Comparison of ENCODE assay signal across 17 cellular contexts in genomic region chr11:128803440-128803839, GRCh38.
DNase-seq lines count a peak whose midpoint lies in the region; ATAC-seq and TF ChIP-seq lines count a peak whose summit lies in the region.
"Had no signal": no experiment of that assay in that cellular context is flagged by ENCODE, and none has a peak within 500 bp of the region (broad histone marks: within the 10 kb centered on the region; RNA-seq: fewer than 3 reads in every experiment).

No MANE protein-coding gene starts in this region.

- no peaks in the 10 kb centered on the region for H3K9me3 Mint-ChIP-seq in activated CD8-positive, alpha-beta T cell treated with anti-CD3 and anti-CD28 coated beads, Interleukin-2, amount 10 ng/mL, durations not matched to agents 7 days and 5 days (ENCODE audit: insufficient read depth)
- H3K9me3 Mint-ChIP-seq in activated CD8-positive, alpha-beta T cell treated with anti-CD3 and anti-CD28 coated beads for 36 hours = no peaks in the 10 kb centered on the region
- H3K9me3 Mint-ChIP-seq in activated CD4-positive, alpha-beta memory T cell treated with anti-CD3 and anti-CD28 coated beads for 36 hours = no peaks in the 10 kb centered on the region
- H3K9me3 Mint-ChIP-seq in stimulated activated memory B cell treated with anti-CD40 and anti-IgM and Interleukin-4, amounts not matched to agents 10 μg/mL and 1 μg/mL and 100 μg/mL, for 72 hours = no peaks in the 10 kb centered on the region

- H3K27me3 ChIP-seq in lower lobe of right lung (ENCODE audit: low read depth) = no peaks in the 10 kb centered on the region
- H3K27me3 ChIP-seq: SJSA1, tibial nerve had no signal

- TF ChIP-seq CTCF in activated CD8-positive, alpha-beta T cell treated with anti-CD3 and anti-CD28 coated beads for 36 hours (IDR thresholded peaks at IDR 0.05) = no peak
- no peak for TF ChIP-seq CTCF in lower lobe of right lung (IDR thresholded peaks at IDR 0.05)

- peaks cover 63% of the 10 kb centered on the region for H3K36me3 ChIP-seq in lower lobe of right lung
- H3K36me3 ChIP-seq: tibial nerve had no signal

- intact Hi-C loops in activated CD8-positive, alpha-beta T cell treated with anti-CD3 and anti-CD28 coated beads for 36 hours (cut with micrococcal nuclease) = no loop called here
- intact Hi-C loops in activated CD4-positive, alpha-beta memory T cell treated with anti-CD3 and anti-CD28 coated beads for 36 hours (cut with micrococcal nuclease) = no loop called here
- intact Hi-C loops in lower lobe of right lung (cut with DNase I) = no loop called here

- DNase-seq in activated CD8-positive, alpha-beta T cell treated with anti-CD3 and anti-CD28 coated beads, Interleukin-2, amount 10 ng/mL, durations not matched to agents 7 days and 5 days = no peak
- DNase-seq in activated CD8-positive, alpha-beta T cell treated with anti-CD3 and anti-CD28 coated beads for 36 hours = no peak
- no peak for DNase-seq in activated CD4-positive, alpha-beta memory T cell treated with anti-CD3 and anti-CD28 coated beads for 36 hours
- DNase-seq in lower lobe of right lung = no peak
- no peak for DNase-seq in NCI-H1694 treated with DMSO at 0.1 percent for 48 hours (lab: John Stamatoyannopoulos, UW)
- no peak for DNase-seq in activated CD4-positive, alpha-beta T cell treated with anti-CD3 and anti-CD28 coated beads, Interleukin-2, amount 50 U/mL, for 48 hours
- no peak for DNase-seq in NOMO-1 treated with DMSO at 0.1 percent for 48 hours (lab: John Stamatoyannopoulos, UW; ENCODE audit: unreplicated experiment)
- DNase-seq: activated CD4-positive, alpha-beta T cell treated with anti-CD3 and anti-CD28 coated beads, Interleukin-2, amount 50 U/mL, for 1 hour; NCI-H2081; NCI-H524 treated with DMSO at 0.1 percent for 48 hours; stimulated activated CD4-positive, alpha-beta T cell treated with anti-CD3 and anti-CD28 coated beads, Interleukin-4, amount 100 ng/mL, for 24 hours; stimulated activated CD8-positive, alpha-beta memory T cell treated with anti-CD3 and anti-CD28 coated beads, Interleukin-4, amount 100 ng/mL, for 48 hours had no signal

- no peak overlapping the region for H3K27ac ChIP-seq in lower lobe of right lung
- H3K27ac ChIP-seq: C4-2B, coronary artery, SJSA1, tibial nerve had no signal

- ATAC-seq in activated CD8-positive, alpha-beta T cell treated with anti-CD3 and anti-CD28 coated beads, Interleukin-2, amount 10 ng/mL, durations not matched to agents 7 days and 5 days = no peak
- ATAC-seq in activated CD8-positive, alpha-beta T cell treated with anti-CD3 and anti-CD28 coated beads for 36 hours = no peak
- ATAC-seq in lower lobe of right lung = peak; percentile 69 to 79
- ATAC-seq in stimulated activated memory B cell treated with anti-CD40 and anti-IgM and Interleukin-4, amounts not matched to agents 10 μg/mL and 1 μg/mL and 100 μg/mL, for 72 hours = no peak

- H3K27me3 Mint-ChIP-seq in activated CD8-positive, alpha-beta T cell treated with anti-CD3 and anti-CD28 coated beads, Interleukin-2, amount 10 ng/mL, durations not matched to agents 7 days and 5 days (ENCODE audit: low read depth) = no peaks in the 10 kb centered on the region
- no peaks in the 10 kb centered on the region for H3K27me3 Mint-ChIP-seq in activated CD8-positive, alpha-beta T cell treated with anti-CD3 and anti-CD28 coated beads for 36 hours
- H3K27me3 Mint-ChIP-seq in activated CD4-positive, alpha-beta memory T cell treated with anti-CD3 and anti-CD28 coated beads for 36 hours = no peaks in the 10 kb centered on the region
- H3K27me3 Mint-ChIP-seq in stimulated activated memory B cell treated with anti-CD40 and anti-IgM and Interleukin-4, amounts not matched to agents 10 μg/mL and 1 μg/mL and 100 μg/mL, for 72 hours = no peaks in the 10 kb centered on the region

- no peak overlapping the region for H3K4me3 Mint-ChIP-seq in activated CD8-positive, alpha-beta T cell treated with anti-CD3 and anti-CD28 coated beads, Interleukin-2, amount 10 ng/mL, durations not matched to agents 7 days and 5 days
- no peak overlapping the region for H3K4me3 Mint-ChIP-seq in activated CD8-positive, alpha-beta T cell treated with anti-CD3 and anti-CD28 coated beads for 36 hours
- H3K4me3 Mint-ChIP-seq in activated CD4-positive, alpha-beta memory T cell treated with anti-CD3 and anti-CD28 coated beads for 36 hours = no peak overlapping the region
- H3K4me3 Mint-ChIP-seq in stimulated activated memory B cell treated with anti-CD40 and anti-IgM and Interleukin-4, amounts not matched to agents 10 μg/mL and 1 μg/mL and 100 μg/mL, for 72 hours = no peak overlapping the region

- H3K27ac Mint-ChIP-seq in activated CD8-positive, alpha-beta T cell treated with anti-CD3 and anti-CD28 coated beads, Interleukin-2, amount 10 ng/mL, durations not matched to agents 7 days and 5 days = peak overlapping the region; percentile 7
- no peak overlapping the region for H3K27ac Mint-ChIP-seq in activated CD8-positive, alpha-beta T cell treated with anti-CD3 and anti-CD28 coated beads for 36 hours
- peak overlapping the region; percentile 49 for H3K27ac Mint-ChIP-seq in activated CD4-positive, alpha-beta memory T cell treated with anti-CD3 and anti-CD28 coated beads for 36 hours
- peak overlapping the region; percentile 40 for H3K27ac Mint-ChIP-seq in stimulated activated memory B cell treated with anti-CD40 and anti-IgM and Interleukin-4, amounts not matched to agents 10 μg/mL and 1 μg/mL and 100 μg/mL, for 72 hours

- H3K36me3 Mint-ChIP-seq in activated CD8-positive, alpha-beta T cell treated with anti-CD3 and anti-CD28 coated beads, Interleukin-2, amount 10 ng/mL, durations not matched to agents 7 days and 5 days (ENCODE audit: low read depth) = peaks cover 62% of the 10 kb centered on the region
- H3K36me3 Mint-ChIP-seq in activated CD8-positive, alpha-beta T cell treated with anti-CD3 and anti-CD28 coated beads for 36 hours (ENCODE audit: low read depth) = peaks cover 7% of the 10 kb centered on the region
- peaks cover 22% of the 10 kb centered on the region for H3K36me3 Mint-ChIP-seq in activated CD4-positive, alpha-beta memory T cell treated with anti-CD3 and anti-CD28 coated beads for 36 hours
- H3K36me3 Mint-ChIP-seq in stimulated activated memory B cell treated with anti-CD40 and anti-IgM and Interleukin-4, amounts not matched to agents 10 μg/mL and 1 μg/mL and 100 μg/mL, for 72 hours = peaks cover 51% of the 10 kb centered on the region

- no peak overlapping the region for H3K4me3 ChIP-seq in lower lobe of right lung
- H3K4me3 ChIP-seq: coronary artery, SJSA1, tibial nerve had no signal

- peaks cover 18% of the 10 kb centered on the region for H3K4me1 ChIP-seq in lower lobe of right lung
- H3K4me1 ChIP-seq: SJSA1, tibial nerve had no signal

- CTCF ChIA-PET in activated CD8-positive, alpha-beta T cell treated with anti-CD3 and anti-CD28 coated beads, Interleukin-2, amount 10 ng/mL, durations not matched to agents 7 days and 5 days (lab: Charles Lee) = no interaction called here
- CTCF ChIA-PET in activated CD8-positive, alpha-beta T cell treated with anti-CD3 and anti-CD28 coated beads for 36 hours (lab: Charles Lee) = interaction anchor here (1.8 kb wide), 1 partner anchor 27 kb away, joined by 5 read pairs; no protein-coding TSS in a partner anchor
- CTCF ChIA-PET in activated CD4-positive, alpha-beta memory T cell treated with anti-CD3 and anti-CD28 coated beads for 36 hours (lab: Charles Lee) = interaction anchor here (0.7 to 1.5 kb wide), 7 partner anchors 18 to 646 kb away, joined by 3 to 4 read pairs (median 3); no protein-coding TSS in a partner anchor

- no peaks in the 10 kb centered on the region for H3K4me1 Mint-ChIP-seq in activated CD8-positive, alpha-beta T cell treated with anti-CD3 and anti-CD28 coated beads, Interleukin-2, amount 10 ng/mL, durations not matched to agents 7 days and 5 days (ENCODE audit: low read depth)
- peaks cover 16% of the 10 kb centered on the region for H3K4me1 Mint-ChIP-seq in activated CD8-positive, alpha-beta T cell treated with anti-CD3 and anti-CD28 coated beads for 36 hours (ENCODE audit: low read depth)
- H3K4me1 Mint-ChIP-seq in activated CD4-positive, alpha-beta memory T cell treated with anti-CD3 and anti-CD28 coated beads for 36 hours (ENCODE audit: low read depth) = peaks cover 31% of the 10 kb centered on the region
- H3K4me1 Mint-ChIP-seq in stimulated activated memory B cell treated with anti-CD40 and anti-IgM and Interleukin-4, amounts not matched to agents 10 μg/mL and 1 μg/mL and 100 μg/mL, for 72 hours = peaks cover 38% of the 10 kb centered on the region

- POLR2A ChIA-PET in activated CD8-positive, alpha-beta T cell treated with anti-CD3 and anti-CD28 coated beads, Interleukin-2, amount 10 ng/mL, durations not matched to agents 7 days and 5 days (lab: Charles Lee) = interaction anchor here (0.6 kb wide), 1 partner anchor 305 kb away, joined by 3 read pairs; no protein-coding TSS in a partner anchor
- POLR2A ChIA-PET in activated CD8-positive, alpha-beta T cell treated with anti-CD3 and anti-CD28 coated beads for 36 hours (lab: Charles Lee) = no interaction called here
- POLR2A ChIA-PET in activated CD4-positive, alpha-beta memory T cell treated with anti-CD3 and anti-CD28 coated beads for 36 hours (lab: Charles Lee) = no interaction called here

- H3K9me3 ChIP-seq in lower lobe of right lung = no peaks in the 10 kb centered on the region
- H3K9me3 ChIP-seq: SJSA1, tibial nerve had no signal

Comparison
In these comparisons a context has a peak if more than half of its experiments do, and no peak if none do; other contexts are left out.
1. ATAC-seq: peak in lower lobe of right lung (2 of 2); none in activated CD8-positive, alpha-beta T cell treated with anti-CD3 and anti-CD28 coated beads, Interleukin-2, amount 10 ng/mL, durations not matched to agents 7 days and 5 days (single experiment), activated CD8-positive, alpha-beta T cell treated with anti-CD3 and anti-CD28 coated beads for 36 hours (single experiment) and stimulated activated memory B cell treated with anti-CD40 and anti-IgM and Interleukin-4, amounts not matched to agents 10 μg/mL and 1 μg/mL and 100 μg/mL, for 72 hours (single experiment).